ENCODE assay signal across 1 cellular context in the genomic region with DNA sequence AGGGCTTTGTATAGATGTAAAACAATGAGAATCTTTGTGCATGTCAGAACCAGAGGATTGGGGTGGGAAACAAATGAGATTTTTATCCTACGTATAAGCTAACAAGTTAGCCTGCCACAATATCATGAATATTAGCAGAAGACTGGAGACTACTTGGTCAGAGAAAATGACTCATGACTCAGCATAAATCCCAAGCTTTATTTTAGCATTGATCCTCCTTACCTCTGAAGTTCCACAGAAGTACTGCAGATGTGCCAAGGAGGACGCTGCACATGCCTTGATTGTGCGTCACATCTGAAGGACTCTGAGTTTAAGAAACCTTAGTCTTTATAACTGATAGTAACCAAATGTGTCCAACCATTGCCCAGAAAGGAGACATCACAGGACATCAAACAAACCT.
TF ChIP-seq lines count a peak whose summit lies in the region.

No MANE protein-coding gene starts in this region.

TF ChIP-seq in GM23338, 12 proteins besides CTCF, POLR2A, EP300 and RAD21 (continued from another document):
- TF ChIP-seq, protein P1, sequence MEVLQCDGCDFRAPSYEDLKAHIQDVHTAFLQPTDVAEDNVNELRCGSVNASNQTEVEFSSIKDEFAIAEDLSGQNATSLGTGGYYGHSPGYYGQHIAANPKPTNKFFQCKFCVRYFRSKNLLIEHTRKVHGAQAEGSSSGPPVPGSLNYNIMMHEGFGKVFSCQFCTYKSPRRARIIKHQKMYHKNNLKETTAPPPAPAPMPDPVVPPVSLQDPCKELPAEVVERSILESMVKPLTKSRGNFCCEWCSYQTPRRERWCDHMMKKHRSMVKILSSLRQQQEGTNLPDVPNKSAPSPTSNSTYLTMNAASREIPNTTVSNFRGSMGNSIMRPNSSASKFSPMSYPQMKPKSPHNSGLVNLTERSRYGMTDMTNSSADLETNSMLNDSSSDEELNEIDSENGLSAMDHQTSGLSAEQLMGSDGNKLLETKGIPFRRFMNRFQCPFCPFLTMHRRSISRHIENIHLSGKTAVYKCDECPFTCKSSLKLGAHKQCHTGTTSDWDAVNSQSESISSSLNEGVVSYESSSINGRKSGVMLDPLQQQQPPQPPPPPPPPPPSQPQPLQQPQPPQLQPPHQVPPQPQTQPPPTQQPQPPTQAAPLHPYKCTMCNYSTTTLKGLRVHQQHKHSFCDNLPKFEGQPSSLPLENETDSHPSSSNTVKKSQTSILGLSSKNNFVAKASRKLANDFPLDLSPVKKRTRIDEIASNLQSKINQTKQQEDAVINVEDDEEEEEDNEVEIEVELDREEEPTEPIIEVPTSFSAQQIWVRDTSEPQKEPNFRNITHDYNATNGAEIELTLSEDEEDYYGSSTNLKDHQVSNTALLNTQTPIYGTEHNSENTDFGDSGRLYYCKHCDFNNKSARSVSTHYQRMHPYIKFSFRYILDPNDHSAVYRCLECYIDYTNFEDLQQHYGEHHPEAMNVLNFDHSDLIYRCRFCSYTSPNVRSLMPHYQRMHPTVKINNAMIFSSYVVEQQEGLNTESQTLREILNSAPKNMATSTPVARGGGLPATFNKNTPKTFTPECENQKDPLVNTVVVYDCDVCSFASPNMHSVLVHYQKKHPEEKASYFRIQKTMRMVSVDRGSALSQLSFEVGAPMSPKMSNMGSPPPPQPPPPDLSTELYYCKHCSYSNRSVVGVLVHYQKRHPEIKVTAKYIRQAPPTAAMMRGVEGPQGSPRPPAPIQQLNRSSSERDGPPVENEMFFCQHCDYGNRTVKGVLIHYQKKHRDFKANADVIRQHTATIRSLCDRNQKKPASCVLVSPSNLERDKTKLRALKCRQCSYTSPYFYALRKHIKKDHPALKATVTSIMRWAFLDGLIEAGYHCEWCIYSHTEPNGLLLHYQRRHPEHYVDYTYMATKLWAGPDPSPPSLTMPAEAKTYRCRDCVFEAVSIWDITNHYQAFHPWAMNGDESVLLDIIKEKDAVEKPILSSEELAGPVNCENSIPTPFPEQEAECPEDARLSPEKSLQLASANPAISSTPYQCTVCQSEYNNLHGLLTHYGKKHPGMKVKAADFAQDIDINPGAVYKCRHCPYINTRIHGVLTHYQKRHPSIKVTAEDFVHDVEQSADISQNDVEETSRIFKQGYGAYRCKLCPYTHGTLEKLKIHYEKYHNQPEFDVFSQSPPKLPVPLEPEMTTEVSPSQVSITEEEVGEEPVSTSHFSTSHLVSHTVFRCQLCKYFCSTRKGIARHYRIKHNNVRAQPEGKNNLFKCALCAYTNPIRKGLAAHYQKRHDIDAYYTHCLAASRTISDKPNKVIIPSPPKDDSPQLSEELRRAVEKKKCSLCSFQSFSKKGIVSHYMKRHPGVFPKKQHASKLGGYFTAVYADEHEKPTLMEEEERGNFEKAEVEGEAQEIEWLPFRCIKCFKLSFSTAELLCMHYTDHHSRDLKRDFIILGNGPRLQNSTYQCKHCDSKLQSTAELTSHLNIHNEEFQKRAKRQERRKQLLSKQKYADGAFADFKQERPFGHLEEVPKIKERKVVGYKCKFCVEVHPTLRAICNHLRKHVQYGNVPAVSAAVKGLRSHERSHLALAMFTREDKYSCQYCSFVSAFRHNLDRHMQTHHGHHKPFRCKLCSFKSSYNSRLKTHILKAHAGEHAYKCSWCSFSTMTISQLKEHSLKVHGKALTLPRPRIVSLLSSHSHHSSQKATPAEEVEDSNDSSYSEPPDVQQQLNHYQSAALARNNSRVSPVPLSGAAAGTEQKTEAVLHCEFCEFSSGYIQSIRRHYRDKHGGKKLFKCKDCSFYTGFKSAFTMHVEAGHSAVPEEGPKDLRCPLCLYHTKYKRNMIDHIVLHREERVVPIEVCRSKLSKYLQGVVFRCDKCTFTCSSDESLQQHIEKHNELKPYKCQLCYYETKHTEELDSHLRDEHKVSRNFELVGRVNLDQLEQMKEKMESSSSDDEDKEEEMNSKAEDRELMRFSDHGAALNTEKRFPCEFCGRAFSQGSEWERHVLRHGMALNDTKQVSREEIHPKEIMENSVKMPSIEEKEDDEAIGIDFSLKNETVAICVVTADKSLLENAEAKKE (CRISPR knock-in tag; IDR thresholded peaks at IDR 0.05): no peak
- no peak for TF ChIP-seq ZNF331 (CRISPR knock-in tag; IDR thresholded peaks at IDR 0.05; ENCODE audit: low read depth)
- no peak for TF ChIP-seq STAT1 (IDR thresholded peaks at IDR 0.05; ENCODE audit: unreplicated experiment)
- TF ChIP-seq JUNB (IDR thresholded peaks at IDR 0.05; ENCODE audit: unreplicated experiment): no peak
- TF ChIP-seq, protein P2, sequence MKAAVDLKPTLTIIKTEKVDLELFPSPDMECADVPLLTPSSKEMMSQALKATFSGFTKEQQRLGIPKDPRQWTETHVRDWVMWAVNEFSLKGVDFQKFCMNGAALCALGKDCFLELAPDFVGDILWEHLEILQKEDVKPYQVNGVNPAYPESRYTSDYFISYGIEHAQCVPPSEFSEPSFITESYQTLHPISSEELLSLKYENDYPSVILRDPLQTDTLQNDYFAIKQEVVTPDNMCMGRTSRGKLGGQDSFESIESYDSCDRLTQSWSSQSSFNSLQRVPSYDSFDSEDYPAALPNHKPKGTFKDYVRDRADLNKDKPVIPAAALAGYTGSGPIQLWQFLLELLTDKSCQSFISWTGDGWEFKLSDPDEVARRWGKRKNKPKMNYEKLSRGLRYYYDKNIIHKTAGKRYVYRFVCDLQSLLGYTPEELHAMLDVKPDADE (IDR thresholded peaks at IDR 0.05): no peak
TF ChIP-seq in GM23338: peak in this region for 0.
